Comparison of ENCODE assay signal across 8 cellular contexts in the genomic region with DNA sequence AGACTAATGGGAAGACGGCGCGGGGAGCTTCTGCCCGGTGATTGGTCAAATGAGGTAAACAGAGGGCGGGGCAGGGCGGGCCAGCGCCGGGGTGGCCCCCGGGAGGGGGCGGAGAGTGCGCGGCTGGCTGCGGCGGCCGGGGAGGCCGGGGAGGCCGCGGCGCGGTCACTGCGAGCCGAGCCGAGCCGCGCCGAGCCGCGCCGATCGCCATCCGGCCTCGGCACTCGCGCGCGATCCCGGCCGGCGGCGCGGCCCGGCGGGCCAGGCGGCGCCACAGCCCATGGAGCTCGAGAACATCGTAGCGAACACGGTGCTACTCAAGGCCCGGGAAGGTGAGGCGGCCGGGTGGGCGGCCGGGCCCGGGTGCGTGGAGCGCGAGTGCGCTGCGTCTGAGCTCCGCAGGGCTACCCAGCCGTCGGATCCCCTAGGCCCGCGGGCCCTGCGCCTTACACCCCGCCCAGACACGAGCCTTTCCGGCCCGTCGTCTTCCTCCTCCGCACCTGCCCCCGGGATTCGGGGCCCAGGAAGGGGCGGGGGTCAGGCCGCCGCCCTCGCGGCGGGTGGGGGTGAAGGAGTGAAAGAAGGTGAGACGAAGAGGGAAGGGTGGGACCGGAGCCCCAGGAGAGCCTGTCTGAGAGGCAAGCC. TPM values are rescaled to one million over a fixed set of nuclear protein-coding genes. Genes with fewer than 3 reads are reported as not detected.
DNase-seq lines count a peak whose midpoint lies in the region; ATAC-seq and TF ChIP-seq lines count a peak whose summit lies in the region.

A gene (plus strand): TSS at position 111 of the 645 bp plus-strand sequence. CDS start 170 bp downstream, at position 281.

- no peaks in the 10 kb centered on the region for H3K9me3 ChIP-seq in effector memory CD4-positive, alpha-beta T cell (ENCODE audit: control insufficient read depth, low read length)
- H3K9me3 ChIP-seq in mesodermal cell (ENCODE audit: control insufficient read depth, low read length) = no peaks in the 10 kb centered on the region

- peak; percentile 9 for ATAC-seq in GM21576 (IDR thresholded peaks at IDR 0.05; ENCODE audit: unreplicated experiment)

- H3K36me3 ChIP-seq in KMS-11 (ENCODE audit: insufficient read depth) (no peaks in the 10 kb centered on the region), mesodermal cell (ENCODE audit: control insufficient read depth, insufficient read depth, low read length) (peaks cover 20% of the 10 kb centered on the region)
- H3K36me3 ChIP-seq in effector memory CD4-positive, alpha-beta T cell (ENCODE audit: control insufficient read depth, insufficient read depth, low read length) = peaks cover 3% of the 10 kb centered on the region

- no peaks in the 10 kb centered on the region for H4K20me1 ChIP-seq in KMS-11 (ENCODE audit: insufficient read depth)

- H3K27ac ChIP-seq in KMS-11 = peak within 1 kb of the TSS; percentile 56
- peak within 1 kb of the TSS; percentile 82 for H3K27ac ChIP-seq in effector memory CD4-positive, alpha-beta T cell (ENCODE audit: insufficient read depth, low read length, poor library complexity, severe bottlenecking)
- peak within 1 kb of the TSS; percentile 96 for H3K27ac ChIP-seq in mesodermal cell (ENCODE audit: low read depth, low read length, severe bottlenecking)
- peak within 1 kb of the TSS; percentile 79 for H3K27ac ChIP-seq in temporal lobe (ENCODE audit: low read depth, low read length)

- peak within 1 kb of the TSS; percentile 68; the same call in 1 of the 2 replicates for H3K9ac ChIP-seq in KMS-11

- H3K4me2 ChIP-seq in KMS-11 = peak within 1 kb of the TSS; percentile 91

- 0 to 1% methylated on average over 46 to 53 of the region's 82 CpGs for WGBS in mesodermal cell (ENCODE audit: insufficient coverage in 2 of 2), 2 experiments

- H3K27me3 ChIP-seq in KMS-11 (ENCODE audit: insufficient read depth, low read depth) = no peaks in the 10 kb centered on the region
- H3K27me3 ChIP-seq in effector memory CD4-positive, alpha-beta T cell (replicated peaks; ENCODE audit: control insufficient read depth, insufficient read depth, low read length, poor library complexity, severe bottlenecking) = no peaks in the 10 kb centered on the region

- H3K4me3 ChIP-seq in KMS-11 (IDR thresholded peaks at IDR 0.05; ENCODE audit: insufficient read depth, low read depth, low read length) (no peak within 1 kb of the TSS), mesodermal cell (ENCODE audit: extremely low read depth, insufficient read depth, low read length, poor library complexity, severe bottlenecking) (peak within 1 kb of the TSS; percentile 76)
- H3K4me3 ChIP-seq in effector memory CD4-positive, alpha-beta T cell (ENCODE audit: insufficient read depth, low read depth, low read length, poor library complexity, severe bottlenecking) = peak within 1 kb of the TSS; percentile 62

- DNase-seq in EL = peak; percentile 40
- peak; percentile 67 to 70 for DNase-seq in activated CD4-positive, alpha-beta T cell treated with anti-CD3 and anti-CD28 coated beads, Interleukin-2, amount 50 U/mL, for 48 hours
- DNase-seq in effector memory CD4-positive, alpha-beta T cell = peak; percentile 56 to 66 (median 58)
- DNase-seq in NCI-H510A treated with DMSO at 0.1 percent for 48 hours (lab: John Stamatoyannopoulos, UW) = no peak

- no peak for TF ChIP-seq CTCF in KMS-11 (conservative IDR thresholded peaks at IDR 0.05; ENCODE audit: low read depth, low read length)

- H3K79me2 ChIP-seq in KMS-11 (ENCODE audit: insufficient read depth, low read depth) = no peaks in the 10 kb centered on the region

- peak within 1 kb of the TSS; percentile 71 for H2AFZ ChIP-seq in KMS-11 (ENCODE audit: low read depth)

- H3K4me1 ChIP-seq in KMS-11 (ENCODE audit: low read depth, poor library complexity, severe bottlenecking) (peaks cover 51% of the 10 kb centered on the region), mesodermal cell (ENCODE audit: control insufficient read depth, insufficient read depth, low read length, poor library complexity, severe bottlenecking) (peaks cover 17% of the 10 kb centered on the region)
- H3K4me1 ChIP-seq in effector memory CD4-positive, alpha-beta T cell (ENCODE audit: control insufficient read depth, insufficient read depth, low read length, poor library complexity, severe bottlenecking) = peaks cover 59% of the 10 kb centered on the region

RNA-seq across cellular contexts. Expression of the gene that starts here (rescaled TPM):
- 29.2 TPM for polyA plus RNA-seq in mesodermal cell (2013, experiment 1 of 2)
- 26.2 TPM for polyA plus RNA-seq in mesodermal cell (2013, experiment 2 of 2)
- 16.0 TPM for total RNA-seq in temporal lobe
